ENCODE assay signal across 27 cellular contexts in the genomic region with DNA sequence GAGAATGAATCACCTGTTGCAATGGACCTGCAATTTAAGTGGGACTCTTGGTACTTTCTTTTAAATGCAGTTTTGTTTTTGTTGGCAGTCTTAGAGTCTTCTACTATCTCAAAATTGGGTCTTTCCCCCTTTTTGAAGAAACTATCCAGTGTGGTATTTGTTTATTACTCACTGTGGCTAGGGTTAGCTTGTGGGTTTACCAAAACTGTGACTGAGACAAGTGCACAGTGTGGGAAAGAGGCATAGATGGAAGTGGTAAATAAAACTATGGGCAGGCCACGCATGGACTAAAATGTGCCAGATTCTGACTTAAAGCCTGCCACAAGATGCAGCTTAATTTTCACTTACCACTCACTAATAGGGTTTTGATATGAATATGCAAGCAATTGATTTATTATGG.
"Had no signal": no experiment of that assay in that cellular context is flagged by ENCODE, and none has a peak within 500 bp of the region (broad histone marks: within the 10 kb centered on the region; RNA-seq: fewer than 3 reads in every experiment).

No MANE protein-coding gene starts in this region.

- H3K4me2 ChIP-seq: neural progenitor cell, smooth muscle cell had no signal

- H3K9me3 ChIP-seq: esophagus squamous epithelium, prostate gland, thoracic aorta, tibial nerve had no signal

- H3K4me1 ChIP-seq: esophagus squamous epithelium, neural progenitor cell, prostate gland, right atrium auricular region, tibial nerve, upper lobe of left lung had no signal

- H3K27ac ChIP-seq: esophagus squamous epithelium, neural progenitor cell, prostate gland, right atrium auricular region, thoracic aorta, tibial nerve, upper lobe of left lung had no signal

- H3K27me3 ChIP-seq: esophagus squamous epithelium, neural progenitor cell, right atrium auricular region, tibial nerve, upper lobe of left lung had no signal

- H3K4me3 ChIP-seq: esophagus squamous epithelium, lung, neural progenitor cell, prostate gland, right atrium auricular region, smooth muscle cell, thoracic aorta, tibial nerve, upper lobe of left lung had no signal

- H3K9ac ChIP-seq: neural progenitor cell had no signal

- DNase-seq: cortex of kidney; effector memory CD8-positive, alpha-beta T cell; erythroblast; esophagus squamous epithelium; foreskin melanocyte; hypothalamus; naive B cell; stimulated activated CD4-positive, alpha-beta T cell treated with anti-CD3 and anti-CD28 coated beads, Interleukin-12 subunit alpha, Interleukin-12 subunit beta, amount 100 ng/mL, for 4 hours; stimulated activated CD4-positive, alpha-beta T cell treated with anti-CD3 and anti-CD28 coated beads, Interleukin-1b, Interleukin-23, amount 100 ng/mL, for 48 hours; stimulated activated CD4-positive, alpha-beta T cell treated with anti-CD3 and anti-CD28 coated beads, Interleukin-4, amount 100 ng/mL, for 1 hour; stimulated activated CD8-positive, alpha-beta memory T cell treated with anti-CD3 and anti-CD28 coated beads, Interleukin-4, amount 100 ng/mL, for 48 hours; stimulated activated naive CD4-positive, alpha-beta T cell; substantia nigra; upper lobe of left lung had no signal

- ATAC-seq: effector memory CD8-positive, alpha-beta T cell; left lobe of liver; natural killer cell treated with Interleukin-12 subunit alpha and Interleukin-12 subunit beta and Interleukin-15 and Interleukin-18, amount 100 ng/mL, for 72 hours; sciatic nerve had no signal

- H2AFZ ChIP-seq: neural progenitor cell had no signal

- H3K36me3 ChIP-seq: esophagus squamous epithelium, neural progenitor cell, prostate gland, right atrium auricular region, thoracic aorta, tibial nerve, upper lobe of left lung had no signal

- FAIRE-seq: endometrium, keratinocyte, urothelium cell line had no signal
